8 cellular contexts compared by ENCODE assay signal in the genomic region with DNA sequence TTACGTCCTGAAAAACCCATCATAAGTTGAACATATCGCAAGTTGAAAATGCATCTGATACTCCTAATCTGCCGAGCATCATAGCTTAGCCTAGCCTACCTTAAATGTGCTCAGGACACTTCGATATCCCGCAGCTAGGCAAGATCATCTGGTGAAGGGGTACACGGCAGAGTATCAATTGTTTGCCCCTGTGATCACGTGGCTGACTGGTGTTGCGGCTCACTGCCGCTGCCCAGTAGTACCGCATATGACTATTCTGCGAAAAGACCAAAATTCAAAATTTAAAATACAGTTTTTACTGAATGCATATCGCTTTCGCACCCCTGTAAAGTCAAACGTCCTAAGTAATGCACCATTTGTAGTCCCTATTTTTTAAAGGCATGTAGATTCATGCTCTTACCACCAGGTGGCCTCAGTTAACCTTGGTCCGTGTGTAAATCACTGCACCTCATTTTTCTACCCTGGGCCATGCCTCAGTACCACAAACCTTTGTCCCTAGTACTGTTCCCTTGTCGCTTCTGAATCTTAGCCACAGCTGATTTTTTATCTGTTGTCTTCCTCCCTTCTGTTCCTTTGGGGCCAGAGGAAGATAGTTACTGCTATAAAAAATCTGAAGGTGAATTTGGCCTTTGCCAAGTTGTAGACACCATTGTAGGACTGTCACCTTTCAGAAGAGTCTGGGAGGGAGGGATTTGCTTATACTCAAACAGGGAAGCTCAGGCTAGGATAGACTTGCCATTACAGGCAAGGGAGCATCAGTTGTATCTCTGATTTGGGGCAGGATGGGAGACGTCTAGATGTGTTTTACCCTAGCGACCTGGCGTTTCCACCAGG. TPM values are rescaled to one million over a fixed set of nuclear protein-coding genes. Genes with fewer than 3 reads are reported as not detected.
A peak's percentile ranks its signal among the peaks of the same experiment; 100 is the strongest.
DNase-seq lines count a peak whose midpoint lies in the region; ATAC-seq and TF ChIP-seq lines count a peak whose summit lies in the region.

No MANE protein-coding gene starts in this region.

- WGBS in aorta, 2 donors = 27 to 28% methylated on average over 19 of the region's 19 CpGs

- H3K27ac Mint-ChIP-seq in naive thymus-derived CD8-positive, alpha-beta T cell = no peak overlapping the region

- peak; percentile 80 for TF ChIP-seq CTCF in LNCaP clone FGC (IDR thresholded peaks at IDR 0.05; ENCODE audit: control insufficient read depth, extremely low read depth, insufficient read depth)
- TF ChIP-seq CTCF in VCaP (conservative IDR thresholded peaks at IDR 0.05) = peak; percentile 79
- TF ChIP-seq CTCF in fibroblast of lung (conservative IDR thresholded peaks at IDR 0.05 in 1 of 2, IDR thresholded peaks at IDR 0.05 in 1 of 2; ENCODE audit: low read depth in 1 of 2, low read length in 2 of 2) = peak; percentile 84 to 91

- peak; percentile 61 to 74 for ATAC-seq in naive thymus-derived CD8-positive, alpha-beta T cell
- peak; percentile 90 for ATAC-seq in aorta (ENCODE audit: low FRiP score)
- no peak for ATAC-seq in GM18861 (IDR thresholded peaks at IDR 0.05; ENCODE audit: unreplicated experiment)

- H3K36me3 ChIP-seq in fibroblast of lung (ENCODE audit: control insufficient read depth, insufficient read depth, low read length) (peaks cover 5% of the 10 kb centered on the region), aorta (ENCODE audit: control insufficient read depth in 1 of 2, insufficient read depth in 2 of 2, low read length in 1 of 2) (no peaks in the 10 kb centered on the region)

- DNase-seq in activated naive CD4-positive, alpha-beta T cell treated with Interleukin-2 at 50 U/mL for 16 hours = peak; percentile 9
- DNase-seq in activated naive CD4-positive, alpha-beta T cell (lab: John Stamatoyannopoulos, UW) = no peak
- DNase-seq in LNCaP clone FGC (ENCODE audit: low read depth) (no peak), fibroblast of lung (ENCODE audit: low read depth in 2 of 2) (peak; percentile 63 to 84), aorta (no peak)
- DNase-seq in naive thymus-derived CD8-positive, alpha-beta T cell = peak in 5 of 10 donors; percentile 12 to 42 (median 30)

- H3K27me3 Mint-ChIP-seq in naive thymus-derived CD8-positive, alpha-beta T cell = no peaks in the 10 kb centered on the region

- no peak overlapping the region for H3K9ac ChIP-seq in fibroblast of lung (ENCODE audit: insufficient read depth, low read length)

- peaks cover 0 to 7% (median 5%) of the 10 kb centered on the region in 4 donors for H3K4me1 Mint-ChIP-seq in naive thymus-derived CD8-positive, alpha-beta T cell

- intact Hi-C loops in aorta (cut with DNase I) = loop anchor here (5.0 kb wide), 1 partner anchor 66 kb away; no protein-coding TSS in a partner anchor

- H3K27me3 ChIP-seq in fibroblast of lung (ENCODE audit: control insufficient read depth, insufficient read depth, low read length) (no peaks in the 10 kb centered on the region), aorta (ENCODE audit: control insufficient read depth in 1 of 2, insufficient read depth in 2 of 2, low read length in 1 of 2) (no peaks in the 10 kb centered on the region)

- H3K4me1 ChIP-seq in fibroblast of lung (ENCODE audit: control insufficient read depth, extremely low read depth, insufficient read depth, low read length) = peaks cover 5% of the 10 kb centered on the region
- no peaks in the 10 kb centered on the region for H3K4me1 ChIP-seq in aorta (ENCODE audit: control insufficient read depth in 1 of 2, insufficient read depth in 2 of 2, low read length in 2 of 2)

- H3K4me2 ChIP-seq in fibroblast of lung (ENCODE audit: extremely low read depth, insufficient read depth, low read length) = peak overlapping the region; percentile 23

- no peak overlapping the region for H3K27ac ChIP-seq in VCaP
- no peak overlapping the region for H3K27ac ChIP-seq in fibroblast of lung (ENCODE audit: insufficient read depth, low read length)
- no peak overlapping the region for H3K27ac ChIP-seq in aorta (ENCODE audit: low read depth in 1 of 2, low read length in 2 of 2)

- POLR2A ChIA-PET in naive thymus-derived CD8-positive, alpha-beta T cell (lab: Charles Lee) = no interaction called here

- no peaks in the 10 kb centered on the region for H3K79me2 ChIP-seq in fibroblast of lung (ENCODE audit: control insufficient read depth, insufficient read depth, low read length)

- H3K4me3 ChIP-seq in LNCaP clone FGC (ENCODE audit: low read depth, low read length) (no peak overlapping the region), fibroblast of lung (replicated peaks in 1 of 4; ENCODE audit: control extremely low read depth in 1 of 4, insufficient read depth in 1 of 4, low read depth in 3 of 4, low read length in 4 of 4) (no peak overlapping the region), aorta (ENCODE audit: low read length in 2 of 2) (no peak overlapping the region)

- H3K9me3 ChIP-seq in fibroblast of lung (ENCODE audit: control insufficient read depth, insufficient read depth, low read depth, low read length) (no peaks in the 10 kb centered on the region), aorta (ENCODE audit: control insufficient read depth, low read length) (no peaks in the 10 kb centered on the region)

- no peaks in the 10 kb centered on the region for H4K20me1 ChIP-seq in fibroblast of lung (ENCODE audit: control insufficient read depth, extremely low read depth, insufficient read depth, low read length)

- H3K9me3 Mint-ChIP-seq in naive thymus-derived CD8-positive, alpha-beta T cell = no peaks in the 10 kb centered on the region

- H3K36me3 Mint-ChIP-seq in naive thymus-derived CD8-positive, alpha-beta T cell = peaks cover 0 to 54% (median 8%) of the 10 kb centered on the region in 3 donors

- H2AFZ ChIP-seq in fibroblast of lung (ENCODE audit: low read length) = no peak overlapping the region

- no peak overlapping the region for H3K4me3 Mint-ChIP-seq in naive thymus-derived CD8-positive, alpha-beta T cell

RNA-seq across cellular contexts. Expression of a gene that starts 34.4 kb away (rescaled TPM):
- total RNA-seq in fibroblast of lung = 11.3 and 16.3 TPM in 2 replicates
- polyA plus RNA-seq in fibroblast of lung = 16.5 and 28.5 TPM in 2 replicates
- 22.0 and 42.6 TPM in 2 replicates for polyA plus RNA-seq in fibroblast of lung (2012)
- polyA minus RNA-seq in fibroblast of lung (ENCODE audit: low replicate concordance) = 56.4 and 63.6 TPM in 2 replicates
- 10 to 100 TPM; 56.1 to 63.3 TPM for total RNA-seq in naive thymus-derived CD8-positive, alpha-beta T cell
- polyA plus RNA-seq in naive thymus-derived CD8-positive, alpha-beta T cell = 10 to 100 TPM; 27.0 to 39.5 (median 31.3) TPM
- total RNA-seq in aorta = 100 to 1,000 TPM; 135 to 144 TPM
- 100 to 1,000 TPM in 1 of 2 donors, 10 to 100 TPM in 1; 59.0 to 141 TPM for polyA plus RNA-seq in aorta

RNA-seq across cellular contexts. Expression of a gene that starts 41.8 kb away (rescaled TPM):
- total RNA-seq in fibroblast of lung (25.1 and 28.0 TPM in 2 replicates), aorta (10 to 100 TPM; 30.6 to 32.4 TPM)
- polyA plus RNA-seq in fibroblast of lung (45.0 and 64.4 TPM in 2 replicates), aorta (10 to 100 TPM; 29.4 to 38.7 TPM)
- 41.7 and 60.4 TPM in 2 replicates for polyA plus RNA-seq in fibroblast of lung (2012)
- 37.7 and 68.5 TPM in 2 replicates for polyA minus RNA-seq in fibroblast of lung (ENCODE audit: low replicate concordance)
- 10 to 100 TPM; 59.7 to 61.5 TPM for total RNA-seq in naive thymus-derived CD8-positive, alpha-beta T cell
- 10 to 100 TPM; 35.1 to 60.3 (median 48.6) TPM for polyA plus RNA-seq in naive thymus-derived CD8-positive, alpha-beta T cell

Comparison
In these comparisons a context has a peak if more than half of its experiments do, and no peak if none do; other contexts are left out.
1. DNase-seq: peak in activated naive CD4-positive, alpha-beta T cell treated with Interleukin-2 at 50 U/mL for 16 hours (single experiment) and fibroblast of lung (2 of 2); none in activated naive CD4-positive, alpha-beta T cell (0 of 4), LNCaP clone FGC (single experiment) and aorta (0 of 2).
2. Peak in every context shown above with its lines, with median percentiles within 50 percentile points of each other: CTCF ChIP-seq.